ENCODE assay signal across 8 cellular contexts in genomic region chr20:36861875-36862801, GRCh38. TPM values are rescaled to one million over a fixed set of nuclear protein-coding genes. Genes with fewer than 3 reads are reported as not detected.
A peak's percentile ranks its signal among the peaks of the same experiment; 100 is the strongest.
DNase-seq lines count a peak whose midpoint lies in the region; ATAC-seq, FAIRE-seq and TF ChIP-seq lines count a peak whose summit lies in the region.

No MANE protein-coding gene starts in this region.

- DNase-seq in AG04449 (ENCODE audit: low read depth, low spot score) (no peak), GM23248 (peak; percentile 95), keratinocyte (ENCODE audit: low read depth, low spot score) (peak; percentile 85), activated gamma-delta T cell (lab: John Stamatoyannopoulos, UW) (no peak)
- DNase-seq in central memory CD8-positive, alpha-beta T cell (ENCODE audit: low spot score in 2 of 2) = no peak

- H4K20me1 ChIP-seq in GM23248 (ENCODE audit: insufficient read depth) = no peaks in the 10 kb centered on the region
- H4K20me1 ChIP-seq in OCI-LY3 (ENCODE audit: insufficient read depth, low read length) = no peaks in the 10 kb centered on the region; the same call in 1 of the 2 replicates
- peaks cover 4% of the 10 kb centered on the region for H4K20me1 ChIP-seq in keratinocyte (ENCODE audit: control insufficient read depth, extremely low read depth, insufficient read depth, low read length)

- TF ChIP-seq CTCF in AG04449 (IDR thresholded peaks at IDR 0.05; ENCODE audit: insufficient read depth, low read length, missing control alignments) = no peak
- TF ChIP-seq CTCF in OCI-LY3 (IDR thresholded peaks at IDR 0.05; ENCODE audit: low read depth, low read length) = no peak
- TF ChIP-seq CTCF in keratinocyte (optimal IDR thresholded peaks at IDR 0.05 in 1 of 3, IDR thresholded peaks at IDR 0.05 in 1 of 3, conservative IDR thresholded peaks at IDR 0.05 in 1 of 3; ENCODE audit: extremely low read depth in 1 of 3, insufficient read depth in 2 of 3, low read length in 3 of 3) = no peak

- H3K36me3 Mint-ChIP-seq in central memory CD8-positive, alpha-beta T cell (ENCODE audit: insufficient read depth) = peaks cover 1% of the 10 kb centered on the region

- peaks cover 24% of the 10 kb centered on the region for H3F3A ChIP-seq in GM23248 (ENCODE audit: insufficient read depth)

- POLR2A ChIA-PET in AG04449 (lab: Yijun Ruan, JAX) = interaction anchor here (0.7 to 1.2 kb wide), 5 partner anchors 14 to 88 kb away, joined by 3 read pairs; partner anchors contain the start of gene DSN1

- H3K27me3 Mint-ChIP-seq in central memory CD8-positive, alpha-beta T cell = peaks cover 16% of the 10 kb centered on the region

- peak overlapping the region; percentile 91 for H3K4me2 ChIP-seq in GM23248 (ENCODE audit: unreplicated experiment)
- H3K4me2 ChIP-seq in OCI-LY3 (ENCODE audit: low read length) = peak overlapping the region; percentile 63
- peak overlapping the region; percentile 92 for H3K4me2 ChIP-seq in keratinocyte (ENCODE audit: control insufficient read depth, extremely low read depth, insufficient read depth, low read depth, low read length)

- FAIRE-seq in keratinocyte (lab: Jason Lieb, UNC) = peak; percentile 86

- WGBS in GM23248 (ENCODE audit: low coverage in 1 of 2, low lambda C conversion rate in 2 of 2, missing lambda C conversion rate in 2 of 2), 2 experiments = 1% methylated on average over 44 to 45 of the region's 45 CpGs

- peaks cover 25% of the 10 kb centered on the region for H3K4me1 ChIP-seq in GM23248 (ENCODE audit: insufficient read depth)
- H3K4me1 ChIP-seq in OCI-LY3 (ENCODE audit: low read length) = peaks cover 41% of the 10 kb centered on the region
- H3K4me1 ChIP-seq in keratinocyte (ENCODE audit: control insufficient read depth, extremely low read depth, insufficient read depth, low read length) = peaks cover 46% of the 10 kb centered on the region

- H3K4me3 ChIP-seq in AG04449 (ENCODE audit: low read depth, low read length) = peak overlapping the region; percentile 69
- H3K4me3 ChIP-seq in GM23248 = peak overlapping the region; percentile 79
- H3K4me3 ChIP-seq in OCI-LY3 (ENCODE audit: low read length) = peak overlapping the region; percentile 45; the same call in 1 of the 2 replicates
- H3K4me3 ChIP-seq in keratinocyte (ENCODE audit: control insufficient read depth in 2 of 3, extremely low read depth in 1 of 3, insufficient read depth in 2 of 3, low read depth in 1 of 3, low read length in 3 of 3) = peak overlapping the region; percentile 58 to 94 (median 81)
- H3K4me3 ChIP-seq in skin epidermis = peak overlapping the region; percentile 41 to 69 (median 52)

- CTCF ChIA-PET in AG04449 (lab: Yijun Ruan, JAX) = interaction anchor here (0.7 to 3.8 kb wide), 10 partner anchors 8 to 88 kb away, joined by 3 to 19 read pairs (median 7); partner anchors contain the start of gene DSN1

- H3K27ac ChIP-seq in GM23248 (peak overlapping the region; percentile 74), OCI-LY3 (ENCODE audit: low read length) (no peak overlapping the region), keratinocyte (ENCODE audit: control insufficient read depth, insufficient read depth, low read length) (peak overlapping the region; percentile 84), skin epidermis (peak overlapping the region; percentile 34 to 90 (median 80))

- H2AFZ ChIP-seq in GM23248 (peak overlapping the region; percentile 30), OCI-LY3 (ENCODE audit: low read depth, low read length) (no peak overlapping the region), keratinocyte (ENCODE audit: control insufficient read depth, low read length) (peak overlapping the region; percentile 2)

- ATAC-seq in central memory CD8-positive, alpha-beta T cell (replicated peaks; ENCODE audit: extremely low read depth, poor library complexity, severe bottlenecking) = no peak
- ATAC-seq in HG02678 (IDR thresholded peaks at IDR 0.05; ENCODE audit: unreplicated experiment) = no peak

- H3K9me2 ChIP-seq in GM23248 (ENCODE audit: insufficient read depth) = no peaks in the 10 kb centered on the region

- H3K79me2 ChIP-seq in GM23248 (ENCODE audit: insufficient read depth) (peaks cover 54% of the 10 kb centered on the region), OCI-LY3 (ENCODE audit: low read length) (peaks cover 18% of the 10 kb centered on the region), keratinocyte (ENCODE audit: control insufficient read depth, insufficient read depth, low read length) (peaks cover 41% of the 10 kb centered on the region)

- H3K36me3 ChIP-seq in GM23248 (ENCODE audit: low read depth) (no peaks in the 10 kb centered on the region), OCI-LY3 (replicated peaks; ENCODE audit: low read depth, low read length) (no peaks in the 10 kb centered on the region), keratinocyte (ENCODE audit: control insufficient read depth in 2 of 2, extremely low read depth in 1 of 2, insufficient read depth in 2 of 2, low read length in 2 of 2) (peaks cover 0 to 11% of the 10 kb centered on the region in 2 experiments)

- no peaks in the 10 kb centered on the region for H3K9me1 ChIP-seq in keratinocyte (ENCODE audit: control insufficient read depth, extremely low read depth, insufficient read depth, low read length)

- H3K27me3 ChIP-seq in GM23248 (replicated peaks; ENCODE audit: insufficient read depth) (no peaks in the 10 kb centered on the region), OCI-LY3 (ENCODE audit: low read depth, low read length) (no peaks in the 10 kb centered on the region), keratinocyte (ENCODE audit: control insufficient read depth, extremely low read depth, insufficient read depth, low read length) (peaks cover 8% of the 10 kb centered on the region)

- dilution Hi-C loops in keratinocyte (cut with MboI; ENCODE audit: extremely low pct_ligation_motif_present, low sequenced_read_pairs) = no loop called here

- H3K9me3 Mint-ChIP-seq in central memory CD8-positive, alpha-beta T cell = no peaks in the 10 kb centered on the region

- peaks cover 8% of the 10 kb centered on the region for H3K4me1 Mint-ChIP-seq in central memory CD8-positive, alpha-beta T cell

- H3K4me3 Mint-ChIP-seq in central memory CD8-positive, alpha-beta T cell = peak overlapping the region; percentile 56

- no peak overlapping the region for H3K27ac Mint-ChIP-seq in central memory CD8-positive, alpha-beta T cell (ENCODE audit: low read depth)

- H3K9me3 ChIP-seq in GM23248 (ENCODE audit: low read depth) (no peaks in the 10 kb centered on the region), OCI-LY3 (ENCODE audit: insufficient read depth, low read length) (no peaks in the 10 kb centered on the region), keratinocyte (ENCODE audit: control insufficient read depth, low read depth, low read length) (no peaks in the 10 kb centered on the region)

- H3K9ac ChIP-seq in GM23248 (peak overlapping the region; percentile 86), OCI-LY3 (ENCODE audit: low read length) (peak overlapping the region; percentile 24; the same call in 1 of the 2 replicates), keratinocyte (ENCODE audit: control insufficient read depth, extremely low read depth, insufficient read depth, low read length) (peak overlapping the region; percentile 84)

- in situ Hi-C loops in GM23248 (cut with MboI) = no loop called here

RNA-seq across cellular contexts. Expression of gene TLDC2, which starts 13.8 kb away (rescaled TPM):
- 0.32 and 0.76 TPM in 2 replicates for total RNA-seq in GM23248 (2014; rRNA removed; shearing (Covaris generic))
- polyA plus RNA-seq in GM23248 (2016; fragmentation: Nextera tagmentation; extraction: Ambion mirVana) (0.20 and 0.24 TPM in 2 replicates), keratinocyte (0.22 to 0.34 TPM (median 0.26 TPM) in 3 replicates)
- polyA plus RNA-seq in keratinocyte (2011; ENCODE audit: low read depth) = 0.29 TPM
- polyA plus RNA-seq in keratinocyte (2011; cell fraction: cytosol; rRNA removed) = 0.25 and 0.40 TPM in 2 replicates
- 0.60 and 0.61 TPM in 2 replicates for polyA plus RNA-seq in keratinocyte (2011; cell fraction: nucleus; rRNA removed)
- 0.21 and 0.31 TPM in 2 replicates for polyA plus RNA-seq in keratinocyte (2012; ENCODE audit: low replicate concordance)
- 0.89 TPM in 1 of 3 replicates, not detected in the others for polyA minus RNA-seq in keratinocyte
- not detected for polyA minus RNA-seq in keratinocyte (2011; cell fraction: cytosol; rRNA and poly(A)+ RNA removed)
- polyA minus RNA-seq in keratinocyte (2011; cell fraction: nucleus; rRNA and poly(A)+ RNA removed) = not detected in 2 replicates

Comparison
In these comparisons a context has a peak if more than half of its experiments do, and no peak if none do; other contexts are left out.
1. DNase-seq: peak in GM23248 (single experiment) and keratinocyte (single experiment); none in AG04449 (single experiment), central memory CD8-positive, alpha-beta T cell (0 of 2) and activated gamma-delta T cell (single experiment).
2. H3K9ac ChIP-seq: peak in every context shown above with its lines; median percentile 86 in GM23248; 84 in keratinocyte; 24 in OCI-LY3.
3. Peak in every context shown above with its lines, with median percentiles within 50 percentile points of each other: H3K4me3 ChIP-seq and H3K4me2 ChIP-seq.